In genomic region chr11:45187375-45187774, GRCh38 we compare ENCODE assay signal across 21 cellular contexts.
"Had no signal": no experiment of that assay in that cellular context is flagged by ENCODE, and none has a peak within 500 bp of the region (broad histone marks: within the 10 kb centered on the region; RNA-seq: fewer than 3 reads in every experiment).

No MANE protein-coding gene starts in this region.

- H3K4me1 ChIP-seq: SJSA1 had no signal

- H3K9me3 Mint-ChIP-seq: IgD-negative memory B cell had no signal

- H3K27ac ChIP-seq: HL-60, KMS-11, SJSA1, SK-N-MC had no signal

- H3K4me2 ChIP-seq: KMS-11 had no signal

- H3K27me3 ChIP-seq: SJSA1 had no signal

- H3K9ac ChIP-seq: KMS-11 had no signal

- H3K9me3 ChIP-seq: SJSA1 had no signal

- H3K4me3 Mint-ChIP-seq: IgD-negative memory B cell had no signal

- DNase-seq: Kasumi-1, MM.1S, NCI-H1092 treated with DMSO at 0.1 percent for 48 hours, NCI-H1436, NCI-H187 treated with DMSO at 0.1 percent for 48 hours, NCI-H2029 treated with DMSO at 0.1 percent for 48 hours, NCI-H2227 treated with DMSO at 0.1 percent for 48 hours, NCI-H446, NCI-H510A, NCI-H524 treated with DMSO at 0.1 percent for 48 hours, NCI-H69, NCI-H774, Right ventricle myocardium superior, RPMI8226, SIG-M5 had no signal

- H3K27me3 Mint-ChIP-seq: IgD-negative memory B cell had no signal

- H3K4me3 ChIP-seq: K562, SJSA1, SK-N-MC had no signal
